ENCODE assay signal across 24 cellular contexts in genomic region chr12:12889701-12890100, GRCh38. TPM values are rescaled to one million over a fixed set of nuclear protein-coding genes. Genes with fewer than 3 reads are reported as not detected.
A peak's percentile ranks its signal among the peaks of the same experiment; 100 is the strongest.
DNase-seq lines count a peak whose midpoint lies in the region; ATAC-seq and TF ChIP-seq lines count a peak whose summit lies in the region.
"Had no signal": no experiment of that assay in that cellular context is flagged by ENCODE, and none has a peak within 500 bp of the region (broad histone marks: within the 10 kb centered on the region; RNA-seq: fewer than 3 reads in every experiment).

No MANE protein-coding gene starts in this region.

- H4K20me1 ChIP-seq in PC-3 (ENCODE audit: low read length) (peaks cover 31% of the 10 kb centered on the region), hepatocyte (ENCODE audit: insufficient read depth, poor library complexity, severe bottlenecking) (no peaks in the 10 kb centered on the region)

- H3K4me2 ChIP-seq in PC-3 (ENCODE audit: low read length) (peak overlapping the region; percentile 93), hepatocyte (no peak overlapping the region)

- H3K27me3 Mint-ChIP-seq in stimulated activated memory B cell treated with anti-CD40 and anti-IgM and Interleukin-4, amounts not matched to agents 10 μg/mL and 1 μg/mL and 100 μg/mL, for 72 hours = peaks cover 75% of the 10 kb centered on the region

- in situ Hi-C loops in gastrocnemius medialis (cut with MboI; ENCODE audit: low sequenced_read_pairs in 4 of 4) = no loop called here

- peaks cover 15% of the 10 kb centered on the region for H3K4me1 Mint-ChIP-seq in stimulated activated memory B cell treated with anti-CD40 and anti-IgM and Interleukin-4, amounts not matched to agents 10 μg/mL and 1 μg/mL and 100 μg/mL, for 72 hours

- no TSS peak for BruUV-seq in PC-3 (replicated peaks; lab: Mats Ljungman, UMichigan)

- no peak for TF ChIP-seq POLR2A in gastrocnemius medialis (IDR thresholded peaks at IDR 0.05)

- no peak for ATAC-seq in PC-3
- ATAC-seq in gastrocnemius medialis = no peak
- no peak for ATAC-seq in stimulated activated memory B cell treated with anti-CD40 and anti-IgM and Interleukin-4, amounts not matched to agents 10 μg/mL and 1 μg/mL and 100 μg/mL, for 72 hours
- ATAC-seq: stimulated activated naive CD8-positive, alpha-beta T cell treated with anti-CD3 and anti-CD28 coated beads, Interleukin-15, Interleukin-2, amounts not matched to agents 100 U/mL and 50 U/mL, for 24 hours had no signal

- intact Hi-C loops in PC-3 (cut with micrococcal nuclease) (loop anchor here (1.0 to 2.0 kb wide), 2 partner anchors 17 to 101 kb away; no protein-coding TSS in a partner anchor), posterior vena cava (cut with DNase I) (no loop called here), gastrocnemius medialis (cut with DNase I; ENCODE audit: low total_unique reads) (no loop called here)

- H3K4me3 ChIP-seq in AG04450 (ENCODE audit: low read depth, low read length) (no peak overlapping the region), PC-3 (ENCODE audit: low read length) (peak overlapping the region; percentile 97), hepatocyte (no peak overlapping the region), gastrocnemius medialis (no peak overlapping the region)
- H3K4me3 ChIP-seq: lung had no signal

- H3K9me2 ChIP-seq in PC-3 (replicated peaks; ENCODE audit: low read length) (no peaks in the 10 kb centered on the region), hepatocyte (replicated peaks; ENCODE audit: insufficient read depth) (no peaks in the 10 kb centered on the region)

- H3F3A ChIP-seq in PC-3 (ENCODE audit: low read length, unreplicated experiment) = peaks cover 4% of the 10 kb centered on the region

- H3K4me1 ChIP-seq in PC-3 (ENCODE audit: insufficient read depth, low read length) = peaks cover 43% of the 10 kb centered on the region
- peaks cover 14% of the 10 kb centered on the region for H3K4me1 ChIP-seq in hepatocyte (ENCODE audit: insufficient read depth)
- peaks cover 0 to 14% of the 10 kb centered on the region in 2 donors for H3K4me1 ChIP-seq in gastrocnemius medialis

- H3K27ac Mint-ChIP-seq in stimulated activated memory B cell treated with anti-CD40 and anti-IgM and Interleukin-4, amounts not matched to agents 10 μg/mL and 1 μg/mL and 100 μg/mL, for 72 hours = no peak overlapping the region
- H3K27ac Mint-ChIP-seq: dendritic cell treated with granulocyte-macrophage colony-stimulating factor and Interleukin-4, amounts not matched to agents 40 ng/mL and 50 ng/mL, for 4 days; WTC11 had no signal

- H3K36me3 ChIP-seq in PC-3 (ENCODE audit: low read depth, low read length) = peaks cover 26% of the 10 kb centered on the region
- no peaks in the 10 kb centered on the region for H3K36me3 ChIP-seq in hepatocyte (replicated peaks; ENCODE audit: insufficient read depth, low read depth)
- H3K36me3 ChIP-seq in gastrocnemius medialis = no peaks in the 10 kb centered on the region

- DNase-seq in AG04450 (ENCODE audit: low read depth, low spot score) (no peak), PC-3 (no peak), hepatocyte (ENCODE audit: low spot score) (no peak), posterior vena cava (ENCODE audit: low spot score) (peak; percentile 29), foreskin melanocyte (no peak), gastrocnemius medialis (no peak), HPDE6-E6E7 (ENCODE audit: extremely low spot score) (no peak)
- DNase-seq: activated CD4-positive, alpha-beta T cell treated with anti-CD3 and anti-CD28 coated beads, Interleukin-2, amount 50 U/mL, for 48 hours; activated effector memory CD4-positive, alpha-beta T cell treated with anti-CD3 and anti-CD28 coated beads, Interleukin-2, amount 50 U/mL, for 16 hours; GM23248; hypothalamus; Kasumi-1; kidney; NCI-H1048; NCI-H446; NK-92 treated with Interleukin-12 subunit alpha and Interleukin-12 subunit beta, amount 100 ng/mL, for 24 hours; posterior cingulate gyrus; stimulated activated CD4-positive, alpha-beta T cell treated with anti-CD3 and anti-CD28 coated beads, Interleukin-1b, Interleukin-23, amount 100 ng/mL, for 48 hours; stimulated activated naive CD8-positive, alpha-beta T cell treated with anti-CD3 and anti-CD28 coated beads, Interleukin-15, Interleukin-2, amounts not matched to agents 100 U/mL and 50 U/mL, for 24 hours had no signal

- H2AFZ ChIP-seq in PC-3 (ENCODE audit: low read length) = no peak overlapping the region
- H2AFZ ChIP-seq in hepatocyte = no peak overlapping the region

- peak overlapping the region; percentile 98; the same call in 1 of the 2 replicates for H3K9ac ChIP-seq in PC-3 (ENCODE audit: low read length)

- H3K36me3 Mint-ChIP-seq in stimulated activated memory B cell treated with anti-CD40 and anti-IgM and Interleukin-4, amounts not matched to agents 10 μg/mL and 1 μg/mL and 100 μg/mL, for 72 hours = no peaks in the 10 kb centered on the region
- H3K36me3 Mint-ChIP-seq: CD14-positive monocyte, WTC11 had no signal

- H3K79me2 ChIP-seq in PC-3 (ENCODE audit: low read length) (peaks cover 60% of the 10 kb centered on the region), hepatocyte (peaks cover 12% of the 10 kb centered on the region)

- H3K9me3 Mint-ChIP-seq in stimulated activated memory B cell treated with anti-CD40 and anti-IgM and Interleukin-4, amounts not matched to agents 10 μg/mL and 1 μg/mL and 100 μg/mL, for 72 hours = no peaks in the 10 kb centered on the region
- H3K9me3 Mint-ChIP-seq: dendritic cell treated with granulocyte-macrophage colony-stimulating factor and Interleukin-4, amounts not matched to agents 40 ng/mL and 50 ng/mL, for 4 days; WTC11 had no signal

- TF ChIP-seq CTCF in AG04450 (IDR thresholded peaks at IDR 0.05; ENCODE audit: low read depth, low read length) (no peak), PC-3 (conservative IDR thresholded peaks at IDR 0.05; ENCODE audit: low read depth, low read length) (no peak), hepatocyte (IDR thresholded peaks at IDR 0.05; ENCODE audit: poor library complexity) (no peak), gastrocnemius medialis (IDR thresholded peaks at IDR 0.05 in 4 of 5, conservative IDR thresholded peaks at IDR 0.05 in 1 of 5) (no peak)

- H3K4me3 Mint-ChIP-seq in stimulated activated memory B cell treated with anti-CD40 and anti-IgM and Interleukin-4, amounts not matched to agents 10 μg/mL and 1 μg/mL and 100 μg/mL, for 72 hours = no peak overlapping the region
- H3K4me3 Mint-ChIP-seq: dendritic cell treated with granulocyte-macrophage colony-stimulating factor and Interleukin-4, amounts not matched to agents 40 ng/mL and 50 ng/mL, for 4 days had no signal

- CTCF ChIA-PET in AG04450 (lab: Charles Lee) (interaction anchor here (1.0 kb wide), 1 partner anchor 37 kb away, joined by 3 read pairs; no protein-coding TSS in a partner anchor), PC-3 (lab: Charles Lee) (interaction anchor here (2.4 kb wide), 1 partner anchor 53 kb away, joined by 18 read pairs; no protein-coding TSS in a partner anchor)

- H3K27ac ChIP-seq in AG04450 (ENCODE audit: low read depth, low read length) (peak overlapping the region; percentile 97), PC-3 (ENCODE audit: low read length) (peak overlapping the region; percentile 99), hepatocyte (peak overlapping the region; percentile 90), gastrocnemius medialis (no peak overlapping the region)

- H3K27me3 ChIP-seq in AG04450 (ENCODE audit: control insufficient read depth, insufficient read depth, low read length) (no peaks in the 10 kb centered on the region), PC-3 (ENCODE audit: low read length) (no peaks in the 10 kb centered on the region), hepatocyte (no peaks in the 10 kb centered on the region), gastrocnemius medialis (peaks cover 11 to 15% (median 14%) of the 10 kb centered on the region in 3 donors)

- H3K9me3 ChIP-seq in AG04450 (ENCODE audit: control insufficient read depth, insufficient read depth, low read length) (no peaks in the 10 kb centered on the region; the same call in 1 of the 2 replicates), PC-3 (ENCODE audit: low read length) (no peaks in the 10 kb centered on the region), hepatocyte (ENCODE audit: low read depth) (no peaks in the 10 kb centered on the region), gastrocnemius medialis (no peaks in the 10 kb centered on the region)

- POLR2A ChIA-PET in AG04450 (lab: Yijun Ruan, JAX) = no interaction called here
- POLR2A ChIA-PET in PC-3 (lab: Charles Lee; ENCODE audit: unreplicated experiment) = interaction anchor here (2.3 kb wide), 1 partner anchor 18 kb away, joined by 33 read pairs; no protein-coding TSS in a partner anchor

- WGBS in hepatocyte (ENCODE audit: low lambda C conversion rate, missing lambda C conversion rate) = 94% methylated on average over 5 of the region's 5 CpGs

RNA-seq across cellular contexts. Expression of gene GPRC5A, which starts 1.7 kb away (rescaled TPM):
- polyA plus RNA-seq in AG04450 (2011; rRNA removed) (117 and 118 TPM in 2 replicates), hepatocyte (80.4 and 97.0 TPM in 2 replicates)
- polyA minus RNA-seq in AG04450 (2011; rRNA and poly(A)+ RNA removed) = 232 and 290 TPM in 2 replicates
- total RNA-seq in PC-3 (2014; rRNA removed) (140 and 144 TPM in 2 replicates), hepatocyte (49.8 and 60.2 TPM in 2 replicates), posterior vena cava (10 to 100 TPM; 16.2 to 23.4 TPM), gastrocnemius medialis (1 to 10 TPM in 1 of 4 donors, under 1 TPM in 3; 0.23 to 5.8 (median 0.52) TPM)
- polyA plus RNA-seq: CD14-positive monocyte had no signal

Comparison
In these comparisons a context has a peak if more than half of its experiments do, and no peak if none do; other contexts are left out.
1. H3K27ac ChIP-seq: peak in AG04450 (single experiment), PC-3 (single experiment) and hepatocyte (single experiment); none in gastrocnemius medialis (0 of 4).